Comparison of ENCODE assay signal across 1 cellular context in the genomic region with DNA sequence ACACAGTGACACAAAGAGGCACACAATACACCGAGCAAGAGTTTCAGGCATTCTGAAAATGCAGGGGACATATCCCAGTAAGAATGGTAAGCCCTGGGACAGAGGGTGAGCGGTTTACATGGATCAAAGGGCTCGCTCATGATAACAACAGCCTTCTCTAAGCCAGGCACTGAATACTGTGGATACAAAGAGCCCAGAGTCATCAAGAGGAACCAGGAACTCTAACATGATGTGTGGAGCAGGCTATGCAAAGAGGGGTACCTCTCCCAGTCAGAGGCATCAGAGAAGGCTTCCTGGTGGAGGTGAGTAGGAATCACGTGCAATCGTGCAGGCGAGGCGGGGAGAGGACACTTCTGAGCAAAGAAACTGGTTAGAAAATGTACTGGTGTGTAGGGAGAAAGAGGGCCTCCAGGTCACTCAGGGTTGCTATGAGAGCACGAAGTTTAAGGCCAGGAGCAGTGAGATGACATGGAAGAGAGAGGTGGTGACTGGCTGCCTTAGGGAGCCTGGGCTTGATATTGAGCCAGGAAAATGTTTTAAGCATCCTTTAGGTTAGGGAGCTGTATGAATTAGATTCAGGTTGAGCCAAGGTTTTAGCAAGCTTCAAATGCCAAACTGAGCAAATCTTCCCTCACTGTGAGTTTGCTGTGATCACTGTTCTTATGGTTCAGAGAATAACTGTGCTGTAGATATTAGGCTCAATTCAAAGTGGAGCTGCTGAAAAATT.
TF ChIP-seq lines count a peak whose summit lies in the region.

No MANE protein-coding gene starts in this region.

TF ChIP-seq in HepG2, 621 proteins besides CTCF, POLR2A, EP300 and RAD21 (continues in another document):
- TF ChIP-seq ZNF350 (CRISPR knock-in tag; IDR thresholded peaks at IDR 0.05; ENCODE audit: borderline replicate concordance, low read depth) (peak; percentile 27; the same call in 1 of the 2 replicates), NR2F6 (IDR thresholded peaks at IDR 0.05) (peak; percentile 43), NR2F6 (CRISPR knock-in tag; IDR thresholded peaks at IDR 0.05) (peak; percentile 10; the same call in 1 of the 2 replicates), ZNF781 (CRISPR knock-in tag; IDR thresholded peaks at IDR 0.05; ENCODE audit: borderline replicate concordance, not compliant biosample characterization) (peak; percentile 76), BCL6 (CRISPR knock-in tag; IDR thresholded peaks at IDR 0.05) (peak; percentile 48), ZSCAN22 (CRISPR knock-in tag; IDR thresholded peaks at IDR 0.05) (no peak), ZFP36 (IDR thresholded peaks at IDR 0.05; ENCODE audit: borderline replicate concordance, low read depth, low read length, partially characterized antibody) (peak; percentile 96), MAZ (IDR thresholded peaks at IDR 0.05; ENCODE audit: borderline replicate concordance, low read depth, low read length) (peak; percentile 40; the same call in 1 of the 2 replicates), MAZ (CRISPR knock-in tag; IDR thresholded peaks at IDR 0.05; ENCODE audit: low read depth) (peak; percentile 28; the same call in 1 of the 2 replicates), FOXA1 (IDR thresholded peaks at IDR 0.05) (no peak), FOXA1 (CRISPR knock-in tag; IDR thresholded peaks at IDR 0.05) (0 out of 2 replicates have a peak, but pooled peaks have one; percentile 30), SSRP1 (CRISPR knock-in tag; IDR thresholded peaks at IDR 0.05) (0 out of 2 replicates have a peak, but pooled peaks have one; percentile 44), TCF7 (IDR thresholded peaks at IDR 0.05; ENCODE audit: low read depth) (peak; percentile 75), ZNF160 (CRISPR knock-in tag; IDR thresholded peaks at IDR 0.05) (no peak), NPAS2 (CRISPR knock-in tag; IDR thresholded peaks at IDR 0.05; ENCODE audit: borderline replicate concordance) (no peak), BORCS8-MEF2B (CRISPR knock-in tag; IDR thresholded peaks at IDR 0.05) (0 out of 2 replicates have a peak, but pooled peaks have one; percentile 55), DMAP1 (CRISPR knock-in tag; IDR thresholded peaks at IDR 0.05) (peak; percentile 50; the same call in 1 of the 2 replicates), KDM6A (CRISPR knock-in tag; IDR thresholded peaks at IDR 0.05; ENCODE audit: low read depth) (peak; percentile 37; the same call in 1 of the 2 replicates), KAT7 (CRISPR knock-in tag; IDR thresholded peaks at IDR 0.05; ENCODE audit: borderline replicate concordance) (peak; percentile 63), GABPB1 (CRISPR knock-in tag; IDR thresholded peaks at IDR 0.05) (no peak), KDM3A (CRISPR knock-in tag; IDR thresholded peaks at IDR 0.05; ENCODE audit: low read depth) (0 out of 2 replicates have a peak, but pooled peaks have one; percentile 37), ZNF235 (CRISPR knock-in tag; IDR thresholded peaks at IDR 0.05; ENCODE audit: borderline replicate concordance) (no peak), HMG20A (CRISPR knock-in tag; IDR thresholded peaks at IDR 0.05; ENCODE audit: borderline replicate concordance) (peak; percentile 49; the same call in 1 of the 2 replicates), ZNF768 (CRISPR knock-in tag; IDR thresholded peaks at IDR 0.05) (no peak), SOX5 (CRISPR knock-in tag; IDR thresholded peaks at IDR 0.05; ENCODE audit: borderline replicate concordance) (peak; percentile 93), FOXO1 (CRISPR knock-in tag; IDR thresholded peaks at IDR 0.05) (peak; percentile 62), MIXL1 (CRISPR knock-in tag; IDR thresholded peaks at IDR 0.05) (peak; percentile 48; the same call in 1 of the 2 replicates), REPIN1 (CRISPR knock-in tag; IDR thresholded peaks at IDR 0.05; ENCODE audit: borderline replicate concordance, low read depth) (peak; percentile 82), ZNF292 (CRISPR knock-in tag; IDR thresholded peaks at IDR 0.05; ENCODE audit: borderline replicate concordance, low read depth) (peak; percentile 46; the same call in 1 of the 2 replicates), RARA (CRISPR knock-in tag; IDR thresholded peaks at IDR 0.05) (peak; percentile 43; the same call in 1 of the 2 replicates), CEBPG (CRISPR knock-in tag; IDR thresholded peaks at IDR 0.05) (0 out of 2 replicates have a peak, but pooled peaks have one; percentile 27)
- TF ChIP-seq, protein P1, sequence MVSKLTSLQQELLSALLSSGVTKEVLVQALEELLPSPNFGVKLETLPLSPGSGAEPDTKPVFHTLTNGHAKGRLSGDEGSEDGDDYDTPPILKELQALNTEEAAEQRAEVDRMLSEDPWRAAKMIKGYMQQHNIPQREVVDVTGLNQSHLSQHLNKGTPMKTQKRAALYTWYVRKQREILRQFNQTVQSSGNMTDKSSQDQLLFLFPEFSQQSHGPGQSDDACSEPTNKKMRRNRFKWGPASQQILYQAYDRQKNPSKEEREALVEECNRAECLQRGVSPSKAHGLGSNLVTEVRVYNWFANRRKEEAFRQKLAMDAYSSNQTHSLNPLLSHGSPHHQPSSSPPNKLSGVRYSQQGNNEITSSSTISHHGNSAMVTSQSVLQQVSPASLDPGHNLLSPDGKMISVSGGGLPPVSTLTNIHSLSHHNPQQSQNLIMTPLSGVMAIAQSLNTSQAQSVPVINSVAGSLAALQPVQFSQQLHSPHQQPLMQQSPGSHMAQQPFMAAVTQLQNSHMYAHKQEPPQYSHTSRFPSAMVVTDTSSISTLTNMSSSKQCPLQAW (CRISPR knock-in tag; IDR thresholded peaks at IDR 0.05) = peak; percentile 59
- TF ChIP-seq, protein P2, sequence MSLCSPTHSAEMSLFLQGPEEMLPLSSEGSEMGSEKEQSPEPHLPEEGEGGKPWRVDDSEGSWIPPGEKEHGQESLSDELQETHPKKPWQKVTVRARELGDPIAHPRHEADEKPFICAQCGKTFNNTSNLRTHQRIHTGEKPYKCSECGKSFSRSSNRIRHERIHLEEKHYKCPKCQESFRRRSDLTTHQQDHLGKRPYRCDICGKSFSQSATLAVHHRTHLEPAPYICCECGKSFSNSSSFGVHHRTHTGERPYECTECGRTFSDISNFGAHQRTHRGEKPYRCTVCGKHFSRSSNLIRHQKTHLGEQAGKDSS (CRISPR knock-in tag; IDR thresholded peaks at IDR 0.05; ENCODE audit: borderline replicate concordance, low read depth) = peak; percentile 26; the same call in 1 of the 2 replicates
- TF ChIP-seq, protein P3, sequence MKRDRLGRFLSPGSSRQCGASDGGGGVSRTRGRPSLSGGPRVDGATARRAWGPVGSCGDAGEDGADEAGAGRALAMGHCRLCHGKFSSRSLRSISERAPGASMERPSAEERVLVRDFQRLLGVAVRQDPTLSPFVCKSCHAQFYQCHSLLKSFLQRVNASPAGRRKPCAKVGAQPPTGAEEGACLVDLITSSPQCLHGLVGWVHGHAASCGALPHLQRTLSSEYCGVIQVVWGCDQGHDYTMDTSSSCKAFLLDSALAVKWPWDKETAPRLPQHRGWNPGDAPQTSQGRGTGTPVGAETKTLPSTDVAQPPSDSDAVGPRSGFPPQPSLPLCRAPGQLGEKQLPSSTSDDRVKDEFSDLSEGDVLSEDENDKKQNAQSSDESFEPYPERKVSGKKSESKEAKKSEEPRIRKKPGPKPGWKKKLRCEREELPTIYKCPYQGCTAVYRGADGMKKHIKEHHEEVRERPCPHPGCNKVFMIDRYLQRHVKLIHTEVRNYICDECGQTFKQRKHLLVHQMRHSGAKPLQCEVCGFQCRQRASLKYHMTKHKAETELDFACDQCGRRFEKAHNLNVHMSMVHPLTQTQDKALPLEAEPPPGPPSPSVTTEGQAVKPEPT (CRISPR knock-in tag; IDR thresholded peaks at IDR 0.05; ENCODE audit: low read depth) = peak; percentile 45; the same call in 1 of the 2 replicates
- TF ChIP-seq, protein P4, sequence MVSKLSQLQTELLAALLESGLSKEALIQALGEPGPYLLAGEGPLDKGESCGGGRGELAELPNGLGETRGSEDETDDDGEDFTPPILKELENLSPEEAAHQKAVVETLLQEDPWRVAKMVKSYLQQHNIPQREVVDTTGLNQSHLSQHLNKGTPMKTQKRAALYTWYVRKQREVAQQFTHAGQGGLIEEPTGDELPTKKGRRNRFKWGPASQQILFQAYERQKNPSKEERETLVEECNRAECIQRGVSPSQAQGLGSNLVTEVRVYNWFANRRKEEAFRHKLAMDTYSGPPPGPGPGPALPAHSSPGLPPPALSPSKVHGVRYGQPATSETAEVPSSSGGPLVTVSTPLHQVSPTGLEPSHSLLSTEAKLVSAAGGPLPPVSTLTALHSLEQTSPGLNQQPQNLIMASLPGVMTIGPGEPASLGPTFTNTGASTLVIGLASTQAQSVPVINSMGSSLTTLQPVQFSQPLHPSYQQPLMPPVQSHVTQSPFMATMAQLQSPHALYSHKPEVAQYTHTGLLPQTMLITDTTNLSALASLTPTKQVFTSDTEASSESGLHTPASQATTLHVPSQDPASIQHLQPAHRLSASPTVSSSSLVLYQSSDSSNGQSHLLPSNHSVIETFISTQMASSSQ (IDR thresholded peaks at IDR 0.05; ENCODE audit: low read depth) = no peak
- TF ChIP-seq, protein P4 (CRISPR knock-in tag; IDR thresholded peaks at IDR 0.05; ENCODE audit: borderline replicate concordance) = peak; percentile 61; the same call in 1 of the 2 replicates
- TF ChIP-seq, protein P5, sequence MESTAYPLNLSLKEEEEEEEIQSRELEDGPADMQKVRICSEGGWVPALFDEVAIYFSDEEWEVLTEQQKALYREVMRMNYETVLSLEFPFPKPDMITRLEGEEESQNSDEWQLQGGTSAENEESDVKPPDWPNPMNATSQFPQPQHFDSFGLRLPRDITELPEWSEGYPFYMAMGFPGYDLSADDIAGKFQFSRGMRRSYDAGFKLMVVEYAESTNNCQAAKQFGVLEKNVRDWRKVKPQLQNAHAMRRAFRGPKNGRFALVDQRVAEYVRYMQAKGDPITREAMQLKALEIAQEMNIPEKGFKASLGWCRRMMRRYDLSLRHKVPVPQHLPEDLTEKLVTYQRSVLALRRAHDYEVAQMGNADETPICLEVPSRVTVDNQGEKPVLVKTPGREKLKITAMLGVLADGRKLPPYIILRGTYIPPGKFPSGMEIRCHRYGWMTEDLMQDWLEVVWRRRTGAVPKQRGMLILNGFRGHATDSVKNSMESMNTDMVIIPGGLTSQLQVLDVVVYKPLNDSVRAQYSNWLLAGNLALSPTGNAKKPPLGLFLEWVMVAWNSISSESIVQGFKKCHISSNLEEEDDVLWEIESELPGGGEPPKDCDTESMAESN (CRISPR knock-in tag; conservative IDR thresholded peaks at IDR 0.05) = 0 out of 2 replicates have a peak, but pooled peaks have one; percentile 20
- TF ChIP-seq, protein P6, sequence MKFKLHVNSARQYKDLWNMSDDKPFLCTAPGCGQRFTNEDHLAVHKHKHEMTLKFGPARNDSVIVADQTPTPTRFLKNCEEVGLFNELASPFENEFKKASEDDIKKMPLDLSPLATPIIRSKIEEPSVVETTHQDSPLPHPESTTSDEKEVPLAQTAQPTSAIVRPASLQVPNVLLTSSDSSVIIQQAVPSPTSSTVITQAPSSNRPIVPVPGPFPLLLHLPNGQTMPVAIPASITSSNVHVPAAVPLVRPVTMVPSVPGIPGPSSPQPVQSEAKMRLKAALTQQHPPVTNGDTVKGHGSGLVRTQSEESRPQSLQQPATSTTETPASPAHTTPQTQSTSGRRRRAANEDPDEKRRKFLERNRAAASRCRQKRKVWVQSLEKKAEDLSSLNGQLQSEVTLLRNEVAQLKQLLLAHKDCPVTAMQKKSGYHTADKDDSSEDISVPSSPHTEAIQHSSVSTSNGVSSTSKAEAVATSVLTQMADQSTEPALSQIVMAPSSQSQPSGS (CRISPR knock-in tag; IDR thresholded peaks at IDR 0.05) = no peak
- TF ChIP-seq, protein P7, sequence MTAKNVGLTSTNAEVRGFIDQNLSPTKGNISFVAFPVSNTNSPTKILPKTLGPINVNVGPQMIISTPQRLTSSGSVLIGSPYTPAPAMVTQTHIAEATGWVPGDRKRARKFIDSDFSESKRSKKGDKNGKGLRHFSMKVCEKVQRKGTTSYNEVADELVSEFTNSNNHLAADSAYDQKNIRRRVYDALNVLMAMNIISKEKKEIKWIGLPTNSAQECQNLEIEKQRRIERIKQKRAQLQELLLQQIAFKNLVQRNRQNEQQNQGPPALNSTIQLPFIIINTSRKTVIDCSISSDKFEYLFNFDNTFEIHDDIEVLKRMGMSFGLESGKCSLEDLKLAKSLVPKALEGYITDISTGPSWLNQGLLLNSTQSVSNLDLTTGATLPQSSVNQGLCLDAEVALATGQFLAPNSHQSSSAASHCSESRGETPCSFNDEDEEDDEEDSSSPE (CRISPR knock-in tag; IDR thresholded peaks at IDR 0.05) = peak; percentile 57
